8 cellular contexts compared by ENCODE assay signal in genomic region chr16:28974007-28974436, GRCh38. TPM values are rescaled to one million over a fixed set of nuclear protein-coding genes. Genes with fewer than 3 reads are reported as not detected.
DNase-seq lines count a peak whose midpoint lies in the region; ATAC-seq and TF ChIP-seq lines count a peak whose summit lies in the region.

No MANE protein-coding gene starts in this region.

- H3K27me3 ChIP-seq in adrenal gland (no peaks in the 10 kb centered on the region), heart right ventricle (no peaks in the 10 kb centered on the region), osteoblast (ENCODE audit: insufficient read depth, low read length) (no peaks in the 10 kb centered on the region)

- peak overlapping the region; percentile 100 for H3K4me2 ChIP-seq in osteoblast (ENCODE audit: insufficient read depth, low read length)

- intact Hi-C loops in adrenal gland (cut with DNase I) (no loop called here), heart right ventricle (cut with DNase I) (loop anchor here in 1 of 10 donors (10.0 kb wide), 1 partner anchor 281 kb away; no protein-coding TSS in a partner anchor)

- TF ChIP-seq CTCF in adrenal gland (IDR thresholded peaks at IDR 0.05) (peak; percentile 34 to 55 (median 39)), heart right ventricle (IDR thresholded peaks at IDR 0.05) (peak; percentile 30 to 73 (median 66)), osteoblast (IDR thresholded peaks at IDR 0.05; ENCODE audit: extremely low read depth, low read depth, low read length) (peak; percentile 87)

- ATAC-seq in HG03097 (IDR thresholded peaks at IDR 0.05; ENCODE audit: low FRiP score, unreplicated experiment) (peak; percentile 19), heart right ventricle (peak; percentile 35 to 74 (median 64)), HG03280 (IDR thresholded peaks at IDR 0.05; ENCODE audit: unreplicated experiment) (no peak)

- H3K36me3 ChIP-seq in adrenal gland (replicated peaks in 1 of 2): peaks cover 0 to 6% of the 10 kb centered on the region in 2 donors
- peaks cover 0 to 32% (median 2%) of the 10 kb centered on the region in 9 donors for H3K36me3 ChIP-seq in heart right ventricle
- H3K36me3 ChIP-seq in osteoblast (ENCODE audit: insufficient read depth, low read length): peaks cover 6% of the 10 kb centered on the region

- DNase-seq in stimulated activated CD4-positive, alpha-beta T cell treated with anti-CD3 and anti-CD28 coated beads, Interleukin-2, amount 100 ng/mL, for 24 hours: peak; percentile 49 to 50
- no peak for DNase-seq in stimulated activated CD4-positive, alpha-beta T cell treated with anti-CD3 and anti-CD28 coated beads, Interleukin-1b, Interleukin-23, amount 100 ng/mL, for 48 hours
- DNase-seq in NCI-H524 (lab: John Stamatoyannopoulos, UW): peak; percentile 65 to 89
- peak; percentile 38 to 72 (median 46) for DNase-seq in adrenal gland
- peak; percentile 44 to 51 for DNase-seq in heart right ventricle
- peak; percentile 94 for DNase-seq in osteoblast (ENCODE audit: insufficient read length, low spot score, missing footprints)

- peak overlapping the region; percentile 99 for H2AFZ ChIP-seq in osteoblast (ENCODE audit: low read length)

- H3K4me3 ChIP-seq in adrenal gland (peak overlapping the region in 3 of 4 donors; percentile 71 to 96 (median 82)), heart right ventricle (peak overlapping the region; percentile 59 to 98 (median 88)), osteoblast (ENCODE audit: insufficient read depth, low read length) (peak overlapping the region; percentile 93)

- peaks cover 3% of the 10 kb centered on the region for H4K20me1 ChIP-seq in osteoblast (ENCODE audit: insufficient read depth, low read length)

- TF ChIP-seq POLR2A in adrenal gland (IDR thresholded peaks at IDR 0.05): no peak

- peaks cover 39% of the 10 kb centered on the region for H3K79me2 ChIP-seq in osteoblast (ENCODE audit: insufficient read depth, low read length)

- H3K4me1 ChIP-seq in adrenal gland (replicated peaks in 1 of 2) (peaks cover 15 to 18% of the 10 kb centered on the region in 2 donors), heart right ventricle (peaks cover 7 to 26% (median 19%) of the 10 kb centered on the region in 9 donors), osteoblast (ENCODE audit: insufficient read depth, low read length) (peaks cover 13% of the 10 kb centered on the region)

- H3K9me3 ChIP-seq in adrenal gland (replicated peaks in 1 of 3) (no peaks in the 10 kb centered on the region), heart right ventricle (no peaks in the 10 kb centered on the region), osteoblast (ENCODE audit: low read depth, low read length) (no peaks in the 10 kb centered on the region)

- H3K27ac ChIP-seq in adrenal gland (peak overlapping the region in 3 of 5 donors; percentile 23 to 75 (median 74)), heart right ventricle (peak overlapping the region in 9 of 10 donors; percentile 62 to 89 (median 78)), osteoblast (ENCODE audit: low read depth, low read length) (peak overlapping the region; percentile 97)

- WGBS in adrenal gland, 4 donors: 0 to 1% (median 0%) methylated on average over 12 to 17 of the region's 17 CpGs
- whole genome bisulfite sequencing in heart right ventricle, 2 donors: 0 to 1% methylated on average over 17 of the region's 17 CpGs

RNA-seq across cellular contexts. Expression of gene SPNS1, which starts 0.6 kb away (rescaled TPM):
- total RNA-seq in adrenal gland (10 to 100 TPM; 29.0 to 64.2 (median 37.9) TPM), heart right ventricle (10 to 100 TPM; 12.9 to 23.3 (median 17.2) TPM), osteoblast (50.7 and 51.9 TPM in 2 replicates)
- polyA plus RNA-seq in adrenal gland (100 to 1,000 TPM in 2 of 3 donors, 1 to 10 TPM in 1; 8.3 to 168 (median 114) TPM), heart right ventricle (10 to 100 TPM; 42.5 to 44.5 TPM)

RNA-seq across cellular contexts. Expression of gene LAT, which starts 10.8 kb away (rescaled TPM):
- total RNA-seq in adrenal gland (1 to 10 TPM in 5 of 8 donors, under 1 TPM in 2, not detected in 1; 0.42 to 5.2 (median 1.7) TPM), heart right ventricle (1 to 10 TPM in 6 of 10 donors, under 1 TPM in 4; 0.35 to 6.7 (median 1.6) TPM), osteoblast (1.2 and 1.4 TPM in 2 replicates)
- polyA plus RNA-seq in adrenal gland (10 to 100 TPM in 2 of 3 donors, 1 to 10 TPM in 1; 1.8 to 50.5 (median 19.0) TPM), heart right ventricle (1 to 10 TPM; 1.8 to 7.2 TPM)

RNA-seq across cellular contexts. Expression of gene NFATC2IP, which starts 23.3 kb away (rescaled TPM):
- total RNA-seq in adrenal gland (10 to 100 TPM in 7 of 8 donors, 1 to 10 TPM in 1; 7.7 to 23.9 (median 18.3) TPM), heart right ventricle (10 to 100 TPM; 13.8 to 22.5 (median 17.0) TPM), osteoblast (18.1 and 20.0 TPM in 2 replicates)
- polyA plus RNA-seq in adrenal gland (10 to 100 TPM; 10.4 to 25.2 (median 18.3) TPM), heart right ventricle (10 to 100 TPM; 15.7 to 24.4 TPM)

RNA-seq across cellular contexts. Expression of gene CD19, which starts 42.3 kb away (rescaled TPM):
- total RNA-seq in adrenal gland (1 to 10 TPM in 1 of 8 donors, under 1 TPM in 5, not detected in 2; 0.32 to 1.8 (median 0.46) TPM), heart right ventricle (under 1 TPM in 1 of 10 donors, not detected in 9; 0.19 TPM), osteoblast (not detected in 2 replicates)
- polyA plus RNA-seq in adrenal gland (under 1 TPM; 0.26 to 0.88 (median 0.40) TPM), heart right ventricle (under 1 TPM in 1 of 2 donors, not detected in 1; 0.06 TPM)

RNA-seq across cellular contexts. Expression of gene RABEP2, which starts 49.0 kb away (rescaled TPM):
- total RNA-seq in adrenal gland (100 to 1,000 TPM in 1 of 8 donors, 10 to 100 TPM in 7; 18.6 to 108 (median 47.7) TPM), heart right ventricle (10 to 100 TPM; 11.8 to 20.0 (median 15.5) TPM), osteoblast (27.4 and 31.5 TPM in 2 replicates)
- polyA plus RNA-seq in adrenal gland (100 to 1,000 TPM in 1 of 3 donors, 10 to 100 TPM in 1, 1 to 10 TPM in 1; 1.4 to 121 (median 57.1) TPM), heart right ventricle (10 to 100 TPM; 18.7 to 47.6 TPM)
